In the genomic region with DNA sequence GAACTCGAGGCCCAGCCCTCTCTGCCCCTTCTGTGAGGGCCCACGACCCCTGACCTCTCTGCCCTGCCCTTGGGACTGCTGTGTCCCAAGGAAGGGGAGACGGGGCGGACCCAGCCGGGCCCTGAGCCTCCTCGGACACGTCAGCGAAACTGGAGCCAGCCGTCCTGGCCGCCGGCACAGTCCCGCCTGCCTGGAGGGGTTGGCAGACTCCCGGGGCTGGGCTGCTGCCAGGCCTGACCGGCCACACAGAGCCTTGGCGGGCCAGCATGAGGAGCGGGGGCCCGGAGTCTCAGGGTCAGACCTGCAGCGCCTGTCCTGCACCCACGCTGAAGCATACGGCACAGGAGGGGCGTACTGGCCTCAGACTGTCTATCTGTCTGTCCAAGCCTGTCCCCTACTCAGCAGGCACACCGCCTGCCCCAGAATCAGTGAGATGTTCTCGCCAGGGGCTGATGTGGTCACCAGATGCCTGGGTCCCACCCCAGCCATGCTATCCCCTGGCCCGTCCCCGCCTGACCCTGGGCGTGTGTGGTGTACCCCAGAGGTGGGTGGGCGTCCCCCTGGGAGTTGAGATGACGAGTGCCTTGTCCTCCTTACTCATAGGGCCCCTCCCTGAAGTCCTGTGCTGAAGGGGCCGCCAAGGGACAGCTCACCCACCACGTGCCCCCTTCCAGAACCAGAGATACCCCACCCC, we compare ENCODE assay signal across 10 cellular contexts. TPM values are rescaled to one million over a fixed set of nuclear protein-coding genes. Genes with fewer than 3 reads are reported as not detected.
A peak's percentile ranks its signal among the peaks of the same experiment; 100 is the strongest.
DNase-seq lines count a peak whose midpoint lies in the region; ATAC-seq and TF ChIP-seq lines count a peak whose summit lies in the region.
"Had no signal": no experiment of that assay in that cellular context is flagged by ENCODE, and none has a peak within 500 bp of the region (broad histone marks: within the 10 kb centered on the region; RNA-seq: fewer than 3 reads in every experiment).

No MANE protein-coding gene starts in this region.

- H3K79me2 ChIP-seq in mesendoderm (ENCODE audit: control insufficient read depth, insufficient read depth, low read length), result no peaks in the 10 kb centered on the region

- no peak for TF ChIP-seq CTCF in thyroid gland (IDR thresholded peaks at IDR 0.05)
- no peak for TF ChIP-seq CTCF in GM13976 (IDR thresholded peaks at IDR 0.05; ENCODE audit: borderline replicate concordance, control extremely low read depth, extremely low read depth, insufficient read depth, missing control alignments)

- H3K4ac ChIP-seq in mesendoderm (ENCODE audit: low read depth, low read length), result peak overlapping the region; percentile 22

- in situ Hi-C loops in GM13976 (cut with MboI; ENCODE audit: low sequenced_read_pairs, unreplicated experiment), result no loop called here

- H4K8ac ChIP-seq in mesendoderm (ENCODE audit: low read depth, low read length), result no peak overlapping the region

- no peak overlapping the region for H3K4me2 ChIP-seq in mesendoderm (ENCODE audit: low read length)

- no peak overlapping the region for H2BK120ac ChIP-seq in mesendoderm (ENCODE audit: low read depth, low read length)

- no peak overlapping the region for H2AK5ac ChIP-seq in mesendoderm (ENCODE audit: low read length)

- no peak overlapping the region for H2BK5ac ChIP-seq in mesendoderm (ENCODE audit: low read length)

- H3K9me3 ChIP-seq in duodenal mucosa (ENCODE audit: control insufficient read depth in 1 of 2, low read length in 2 of 2) (no peaks in the 10 kb centered on the region), thyroid gland (no peaks in the 10 kb centered on the region)

- H3K9ac ChIP-seq in duodenal mucosa (ENCODE audit: low read depth in 1 of 2, low read length in 2 of 2) (no peak overlapping the region), mesendoderm (ENCODE audit: low read length) (no peak overlapping the region)

- no peak for ATAC-seq in GM19452 (IDR thresholded peaks at IDR 0.05; ENCODE audit: unreplicated experiment)
- ATAC-seq in HG03108 (IDR thresholded peaks at IDR 0.05; ENCODE audit: unreplicated experiment), result no peak

- TF ChIP-seq POLR2A in thyroid gland (IDR thresholded peaks at IDR 0.05), result peak in 1 of 2 donors; percentile 32

- H3K4me3 ChIP-seq in duodenal mucosa (ENCODE audit: low read depth in 1 of 2, low read length in 2 of 2) (no peak overlapping the region), mesendoderm (ENCODE audit: low read length) (no peak overlapping the region), thyroid gland (replicated peaks in 1 of 3) (no peak overlapping the region)

- H2BK15ac ChIP-seq in mesendoderm (replicated peaks; ENCODE audit: low read depth), result no peak overlapping the region

- no CpG with 5 or more reads among the region's 30 CpGs for WGBS in mesendoderm (ENCODE audit: extremely low coverage, insufficient coverage, low lambda C conversion rate)
- WGBS in thyroid gland, 2 donors, result 20 to 49% methylated on average over 8 to 19 of the region's 30 CpGs

- H3K36me3 ChIP-seq in duodenal mucosa (ENCODE audit: control insufficient read depth in 1 of 2, insufficient read depth in 2 of 2, low read length in 2 of 2) (peaks cover 3 to 11% of the 10 kb centered on the region in 2 donors), mesendoderm (ENCODE audit: control insufficient read depth, insufficient read depth, low read length) (no peaks in the 10 kb centered on the region), thyroid gland (no peaks in the 10 kb centered on the region)

- H3K27ac ChIP-seq in duodenal mucosa (ENCODE audit: low read depth, low read length), result peak overlapping the region; percentile 50
- H3K27ac ChIP-seq in mesendoderm (ENCODE audit: low read depth, low read length), result no peak overlapping the region
- H3K27ac ChIP-seq in thyroid gland, result peak overlapping the region; percentile 93 to 99 (median 98)

- H3K4me1 ChIP-seq in duodenal mucosa (ENCODE audit: control insufficient read depth in 1 of 2, insufficient read depth in 2 of 2, low read length in 2 of 2) (peaks cover 11% of the 10 kb centered on the region in 2 donors), mesendoderm (ENCODE audit: control insufficient read depth, low read depth, low read length) (peaks cover 24% of the 10 kb centered on the region), thyroid gland (peaks cover 92 to 96% of the 10 kb centered on the region in 2 donors)

- DNase-seq in M059J (ENCODE audit: low read depth) (peak; percentile 85), mesendoderm (no peak), thyroid gland (peak; percentile 97), GM13976 (ENCODE audit: low spot score) (no peak)
- no peak for DNase-seq in stimulated activated CD4-positive, alpha-beta T cell treated with anti-CD3 and anti-CD28 coated beads, Interleukin-4, amount 100 ng/mL, for 4 hours
- DNase-seq: MM.1S, naive B cell had no signal

- peak overlapping the region; percentile 75 for H3K56ac ChIP-seq in mesendoderm (ENCODE audit: low read length)

- H4K5ac ChIP-seq in mesendoderm (ENCODE audit: low read length), result no peak overlapping the region

- no peak overlapping the region for H3K18ac ChIP-seq in mesendoderm (ENCODE audit: low read length)

- peaks cover 2% of the 10 kb centered on the region for H3K79me1 ChIP-seq in mesendoderm (ENCODE audit: low read length)

- H3K27me3 ChIP-seq in duodenal mucosa (ENCODE audit: control insufficient read depth in 1 of 2, insufficient read depth in 2 of 2, low read length in 2 of 2) (no peaks in the 10 kb centered on the region), mesendoderm (ENCODE audit: insufficient read depth, low read length, poor library complexity) (no peaks in the 10 kb centered on the region), thyroid gland (no peaks in the 10 kb centered on the region)

- no peak overlapping the region for H3K23ac ChIP-seq in mesendoderm (ENCODE audit: low read length)

- intact Hi-C loops in thyroid gland (cut with DNase I), result no loop called here

RNA-seq across cellular contexts. Expression of gene VASN, which starts 4.6 kb away (rescaled TPM):
- 69.9 and 115 TPM in 2 replicates for total RNA-seq in M059J (2014; rRNA removed; shearing (Covaris generic))
- polyA plus RNA-seq in mesendoderm (2013, experiment 1 of 2), result 6.4 TPM
- 6.5 TPM for polyA plus RNA-seq in mesendoderm (2013, experiment 2 of 2)
- 10 to 100 TPM; 21.9 to 47.0 (median 28.8) TPM for total RNA-seq in thyroid gland

RNA-seq across cellular contexts. Expression of gene PAM16, which starts 25.2 kb away (rescaled TPM):
- total RNA-seq in M059J (2014; rRNA removed; shearing (Covaris generic)), result 38.6 and 61.5 TPM in 2 replicates
- 140 TPM for polyA plus RNA-seq in mesendoderm (2013, experiment 1 of 2)
- 140 TPM for polyA plus RNA-seq in mesendoderm (2013, experiment 2 of 2)
- total RNA-seq in thyroid gland, result 10 to 100 TPM in 3 of 4 donors, 1 to 10 TPM in 1; 5.6 to 60.2 (median 27.3) TPM

RNA-seq across cellular contexts. Expression of gene CORO7, which starts 40.1 kb away (rescaled TPM):
- total RNA-seq in M059J (2014; rRNA removed; shearing (Covaris generic)), result 8.7 and 13.1 TPM in 2 replicates
- polyA plus RNA-seq in mesendoderm (2013, experiment 1 of 2), result 8.8 TPM
- 9.0 TPM for polyA plus RNA-seq in mesendoderm (2013, experiment 2 of 2)
- total RNA-seq in thyroid gland, result 10 to 100 TPM; 17.9 to 53.7 (median 29.7) TPM

RNA-seq across cellular contexts. Expression of gene DNAJA3, which starts 49.4 kb away (rescaled TPM):
- total RNA-seq in M059J (2014; rRNA removed; shearing (Covaris generic)), result 68.2 and 69.0 TPM in 2 replicates
- 53.2 TPM for polyA plus RNA-seq in mesendoderm (2013, experiment 1 of 2)
- 52.7 TPM for polyA plus RNA-seq in mesendoderm (2013, experiment 2 of 2)
- 10 to 100 TPM; 41.0 to 61.0 (median 51.0) TPM for total RNA-seq in thyroid gland

Comparison
In these comparisons a context has a peak if more than half of its experiments do, and no peak if none do; other contexts are left out.
1. DNase-seq: peak in M059J (single experiment) and thyroid gland (2 of 2); none in mesendoderm (single experiment), GM13976 (single experiment) and stimulated activated CD4-positive, alpha-beta T cell treated with anti-CD3 and anti-CD28 coated beads, Interleukin-4, amount 100 ng/mL, for 4 hours (0 of 2).